ENCODE assay signal across 1 cellular context in genomic region chr15:99487337-99487730, GRCh38.
TF ChIP-seq lines count a peak whose summit lies in the region.

No MANE protein-coding gene starts in this region.

TF ChIP-seq in HepG2, 621 proteins besides CTCF, POLR2A, EP300 and RAD21 (continued from another document):
- TF ChIP-seq ZNF318 (CRISPR knock-in tag; IDR thresholded peaks at IDR 0.05) (no peak), ZNF800 (CRISPR knock-in tag; IDR thresholded peaks at IDR 0.05) (no peak), ZNF782 (CRISPR knock-in tag; IDR thresholded peaks at IDR 0.05; ENCODE audit: borderline replicate concordance) (no peak), HNF1B (CRISPR knock-in tag; IDR thresholded peaks at IDR 0.05) (no peak), CEBPB (IDR thresholded peaks at IDR 0.05; ENCODE audit: borderline replicate concordance, low read depth, low read length) (peak; percentile 48; the same call in 1 of the 2 replicates), CEBPG (CRISPR knock-in tag; IDR thresholded peaks at IDR 0.05) (peak; percentile 18; the same call in 1 of the 2 replicates), GLI4 (CRISPR knock-in tag; IDR thresholded peaks at IDR 0.05; ENCODE audit: borderline replicate concordance) (no peak)
